1 cellular context compared by ENCODE assay signal in genomic region chr17:79912552-79913330, GRCh38.
TF ChIP-seq lines count a peak whose summit lies in the region.

No MANE protein-coding gene starts in this region.

TF ChIP-seq in HepG2, 621 proteins besides CTCF, POLR2A, EP300 and RAD21 (continued from another document):
- peak; percentile 38; the same call in 1 of the 2 replicates for TF ChIP-seq ZNF687 (CRISPR knock-in tag; IDR thresholded peaks at IDR 0.05)
- no peak for TF ChIP-seq NR2F6 (IDR thresholded peaks at IDR 0.05)
- peak; percentile 36; the same call in 1 of the 2 replicates for TF ChIP-seq NR2F6 (CRISPR knock-in tag; IDR thresholded peaks at IDR 0.05)
- no peak for TF ChIP-seq ZNF660 (CRISPR knock-in tag; IDR thresholded peaks at IDR 0.05; ENCODE audit: borderline replicate concordance, low read depth)
- TF ChIP-seq HNRNPL (IDR thresholded peaks at IDR 0.05; ENCODE audit: low read depth, low read length), result peak; percentile 72; the same call in 1 of the 2 replicates
- TF ChIP-seq FOXO1 (CRISPR knock-in tag; IDR thresholded peaks at IDR 0.05), result no peak
- TF ChIP-seq ZNF770 (CRISPR knock-in tag; IDR thresholded peaks at IDR 0.05), result 0 out of 2 replicates have a peak, but pooled peaks have one; percentile 44
- no peak for TF ChIP-seq RXRA (CRISPR knock-in tag; IDR thresholded peaks at IDR 0.05)
- TF ChIP-seq ZNF33B (CRISPR knock-in tag; IDR thresholded peaks at IDR 0.05), result no peak
- no peak for TF ChIP-seq ZNF205 (CRISPR knock-in tag; IDR thresholded peaks at IDR 0.05)
- no peak for TF ChIP-seq TARDBP (CRISPR knock-in tag; IDR thresholded peaks at IDR 0.05)
